17 cellular contexts compared by ENCODE assay signal in the genomic region with DNA sequence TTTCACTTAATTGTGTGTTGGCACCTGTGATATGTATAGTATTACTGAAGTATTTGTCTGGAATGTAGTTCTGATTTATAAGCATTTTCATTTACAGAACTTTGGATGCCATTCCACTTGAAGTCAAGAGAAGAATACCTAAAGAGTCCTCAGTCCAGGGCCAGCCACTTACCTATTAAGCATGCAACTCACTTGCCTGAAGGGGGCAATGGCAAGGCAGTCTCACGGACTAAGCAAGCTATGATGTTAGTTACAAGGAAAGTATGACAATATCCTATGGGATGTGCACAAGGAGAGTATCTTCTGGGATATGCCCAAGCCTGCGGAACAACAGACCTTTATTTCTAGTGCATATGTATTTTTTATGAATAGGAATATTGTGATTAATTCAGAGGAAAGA.
DNase-seq lines count a peak whose midpoint lies in the region; ATAC-seq and TF ChIP-seq lines count a peak whose summit lies in the region.
"Had no signal": no experiment of that assay in that cellular context is flagged by ENCODE, and none has a peak within 500 bp of the region (broad histone marks: within the 10 kb centered on the region; RNA-seq: fewer than 3 reads in every experiment).

No MANE protein-coding gene starts in this region.

- H3K27ac ChIP-seq in 22Rv1 (no peak overlapping the region), WERI-Rb-1 (no peak overlapping the region)

- H3K4me3 ChIP-seq in WERI-Rb-1 (ENCODE audit: low read depth, low read length), result no peak overlapping the region
- H3K4me3 ChIP-seq: HAP-1 had no signal

- 0 out of 2 replicates have a peak, but pooled peaks have one; percentile 12 for TF ChIP-seq CTCF in 22Rv1 (IDR thresholded peaks at IDR 0.05)
- 0 out of 3 replicates have a peak, but pooled peaks have one; percentile 6 for TF ChIP-seq CTCF in GM12872 (IDR thresholded peaks at IDR 0.05; ENCODE audit: insufficient read depth, low read depth, low read length)
- TF ChIP-seq CTCF in WERI-Rb-1 (IDR thresholded peaks at IDR 0.05; ENCODE audit: low read depth, low read length), result peak; percentile 36

- no peaks in the 10 kb centered on the region for H3K27me3 ChIP-seq in WERI-Rb-1 (ENCODE audit: insufficient read depth, low read depth, severe bottlenecking)

- intact Hi-C loops in left colon (cut with DNase I, micrococcal nuclease), result no loop called here

- peak; percentile 42 for ATAC-seq in left colon
- ATAC-seq: Panc1 had no signal

- DNase-seq in WERI-Rb-1 (peak; percentile 18), left colon (no peak), dedifferentiated amniotic fluid mesenchymal stem cell (ENCODE audit: extremely low spot score) (no peak)
- no peak for DNase-seq in stimulated activated naive CD4-positive, alpha-beta T cell treated with Interleukin-2 at 50 U/mL for 16 hours (lab: John Stamatoyannopoulos, UW)
- DNase-seq in stimulated activated CD8-positive, alpha-beta memory T cell treated with anti-CD3 and anti-CD28 coated beads, Interleukin-4, amount 100 ng/mL, for 48 hours, result no peak
- DNase-seq: ACHN; CD4-positive, alpha-beta T cell; EL; NCI-H1436; NCI-H2081 treated with DMSO at 0.1 percent for 48 hours; NCI-H345; NCI-H526 treated with DMSO at 0.1 percent for 48 hours; Right ventricle myocardium superior had no signal

- no peaks in the 10 kb centered on the region for H3K36me3 ChIP-seq in WERI-Rb-1
- H3K36me3 ChIP-seq: HAP-1 had no signal

- H3K9me3 ChIP-seq in WERI-Rb-1 (ENCODE audit: severe bottlenecking), result no peaks in the 10 kb centered on the region
- H3K9me3 ChIP-seq: HAP-1 had no signal
